9 cellular contexts compared by ENCODE assay signal in genomic region chr2:111624401-111625156, GRCh38.
DNase-seq lines count a peak whose midpoint lies in the region; ATAC-seq and TF ChIP-seq lines count a peak whose summit lies in the region.
"Had no signal": no experiment of that assay in that cellular context is flagged by ENCODE, and none has a peak within 500 bp of the region (broad histone marks: within the 10 kb centered on the region; RNA-seq: fewer than 3 reads in every experiment).

No MANE protein-coding gene starts in this region.

- H3K27ac ChIP-seq in lower lobe of right lung, result no peak overlapping the region

- CTCF ChIA-PET in BJ (lab: Yijun Ruan, JAX), result no interaction called here

- TF ChIP-seq CTCF in BJ (IDR thresholded peaks at IDR 0.05; ENCODE audit: insufficient read depth, low read depth, low read length), result no peak
- TF ChIP-seq CTCF in astrocyte of the spinal cord (IDR thresholded peaks at IDR 0.05; ENCODE audit: low read depth, low read length), result no peak
- TF ChIP-seq CTCF in lower lobe of right lung (IDR thresholded peaks at IDR 0.05), result no peak

- POLR2A ChIA-PET in BJ (lab: Charles Lee), result no interaction called here

- H3K27me3 ChIP-seq in BJ (ENCODE audit: control insufficient read depth, insufficient read depth, low read length) (no peaks in the 10 kb centered on the region), lower lobe of right lung (ENCODE audit: low read depth) (no peaks in the 10 kb centered on the region)

- peak; percentile 74 for DNase-seq in BJ (ENCODE audit: low read depth)
- peak; percentile 32 to 50 for DNase-seq in Kasumi-1 (lab: John Stamatoyannopoulos, UW)
- peak; percentile 25 for DNase-seq in astrocyte of the spinal cord (ENCODE audit: low read depth, low spot score)
- DNase-seq in lower lobe of right lung, result no peak
- no peak for DNase-seq in NCI-H128 (lab: John Stamatoyannopoulos, UW; ENCODE audit: unreplicated experiment)
- DNase-seq in NCI-H187 (lab: John Stamatoyannopoulos, UW), result no peak
- no peak for DNase-seq in NK-92 (lab: John Stamatoyannopoulos, UW; ENCODE audit: unreplicated experiment)
- DNase-seq: NCI-H69 had no signal

- H3K36me3 ChIP-seq in BJ (ENCODE audit: control insufficient read depth, insufficient read depth, low read length), result no peaks in the 10 kb centered on the region
- H3K36me3 ChIP-seq in lower lobe of right lung, result no peaks in the 10 kb centered on the region

- ATAC-seq in lower lobe of right lung (peak; percentile 72 to 77), HG03442 (IDR thresholded peaks at IDR 0.05; ENCODE audit: unreplicated experiment) (no peak)

- no peaks in the 10 kb centered on the region for H3K4me1 ChIP-seq in lower lobe of right lung

- H3K9me3 ChIP-seq in lower lobe of right lung, result peaks cover 11% of the 10 kb centered on the region

- intact Hi-C loops in lower lobe of right lung (cut with DNase I), result no loop called here

- in situ Hi-C loops in astrocyte of the spinal cord (cut with HindIII; ENCODE audit: low sequenced_read_pairs), result no loop called here

- H3K4me3 ChIP-seq in BJ (ENCODE audit: low read depth, low read length) (no peak overlapping the region), astrocyte of the spinal cord (ENCODE audit: low read depth, low read length) (no peak overlapping the region), lower lobe of right lung (no peak overlapping the region)

Comparison
In these comparisons a context has a peak if more than half of its experiments do, and no peak if none do; other contexts are left out.
1. DNase-seq: peak in BJ (single experiment), Kasumi-1 (2 of 2) and astrocyte of the spinal cord (single experiment); none in lower lobe of right lung (single experiment), NCI-H128 (single experiment), NCI-H187 (0 of 2) and NK-92 (single experiment).